ENCODE assay signal across 8 cellular contexts in the genomic region with DNA sequence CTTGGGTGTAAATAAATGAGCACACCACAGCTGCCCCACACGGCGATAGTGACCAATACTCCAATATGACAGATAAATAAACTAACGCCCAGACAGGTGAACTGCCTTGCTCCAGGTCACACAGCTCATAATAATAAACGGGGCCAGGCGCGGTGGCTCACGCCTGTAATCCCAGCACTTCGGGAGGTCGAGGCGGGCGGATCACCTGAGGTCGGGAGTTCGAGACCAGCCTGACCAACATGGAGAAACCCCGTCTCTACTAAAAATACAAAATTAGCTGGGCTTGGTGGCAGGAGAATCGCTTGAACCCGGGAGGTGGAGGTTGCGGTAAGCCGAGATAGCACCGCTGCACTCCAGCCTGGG. TPM values are rescaled to one million over a fixed set of nuclear protein-coding genes. Genes with fewer than 3 reads are reported as not detected.
DNase-seq lines count a peak whose midpoint lies in the region; ATAC-seq and TF ChIP-seq lines count a peak whose summit lies in the region.
"Not testable (repeated sequence)": the region's sequence is repeated elsewhere in the genome, so short reads cannot be mapped to it uniquely, and the experiment has no call there.

No MANE protein-coding gene starts in this region.

- not testable (repeated sequence) for H2AFZ ChIP-seq in GM23338

- in situ Hi-C loops in transverse colon (cut with MboI; ENCODE audit: low pct_ligation_motif_present in 1 of 4, low pct_unique_long_range_greater_than_20kb in 1 of 4, low sequenced_read_pairs in 3 of 4): not testable (repeated sequence)

- not testable (repeated sequence) for H3K9me2 ChIP-seq in GM23338 (ENCODE audit: insufficient read depth)

- not testable (repeated sequence) for H4K20me1 ChIP-seq in GM23338 (replicated peaks; ENCODE audit: insufficient read depth)

- CTCF ChIA-PET in activated naive CD4-positive, alpha-beta T cell treated with anti-CD3 and anti-CD28 coated beads for 36 hours (lab: Charles Lee): interaction anchor here (0.5 to 7.3 kb wide), 9 partner anchors 8 to 65 kb away, joined by 3 to 106 read pairs (median 3); no protein-coding TSS in a partner anchor

- not testable (repeated sequence) for H3K36me3 ChIP-seq in GM23338 (ENCODE audit: insufficient read depth); transverse colon

- not testable (repeated sequence) for H3K36me3 Mint-ChIP-seq in GM23338 (ENCODE audit: low read depth); T-helper 1 cell treated with Interleukin-12 subunit alpha and Interleukin-12 subunit beta and Interleukin-4 antibody, amounts not matched to agents 30 μg/mL and 1 μg/mL, for 36 hours (ENCODE audit: low read depth); activated naive CD4-positive, alpha-beta T cell treated with anti-CD3 and anti-CD28 coated beads for 36 hours (ENCODE audit: low read depth); central memory CD8-positive, alpha-beta T cell (ENCODE audit: insufficient read depth); mesothelial cell of epicardium

- not testable (repeated sequence) for H3K9me3 Mint-ChIP-seq in GM23338; T-helper 1 cell treated with Interleukin-12 subunit alpha and Interleukin-12 subunit beta and Interleukin-4 antibody, amounts not matched to agents 30 μg/mL and 1 μg/mL, for 36 hours; activated naive CD4-positive, alpha-beta T cell treated with anti-CD3 and anti-CD28 coated beads for 36 hours; central memory CD8-positive, alpha-beta T cell; mesothelial cell of epicardium

- H3K27me3 Mint-ChIP-seq in GM23338 (ENCODE audit: insufficient read depth, low read depth, poor library complexity): peaks cover 57% of the 10 kb centered on the region
- peaks cover 42% of the 10 kb centered on the region for H3K27me3 Mint-ChIP-seq in T-helper 1 cell treated with Interleukin-12 subunit alpha and Interleukin-12 subunit beta and Interleukin-4 antibody, amounts not matched to agents 30 μg/mL and 1 μg/mL, for 36 hours (ENCODE audit: low read depth)
- H3K27me3 Mint-ChIP-seq in activated naive CD4-positive, alpha-beta T cell treated with anti-CD3 and anti-CD28 coated beads for 36 hours (ENCODE audit: low read depth): peaks cover 17% of the 10 kb centered on the region
- not testable (repeated sequence) for H3K27me3 Mint-ChIP-seq in central memory CD8-positive, alpha-beta T cell
- H3K27me3 Mint-ChIP-seq in mesothelial cell of epicardium (ENCODE audit: low read depth): peaks cover 34% of the 10 kb centered on the region

- H3K4me2 ChIP-seq in GM23338: 0 out of 2 replicates have a peak overlapping the region, but pooled peaks have one; percentile 2

- ATAC-seq in GM23338; central memory CD8-positive, alpha-beta T cell (replicated peaks; ENCODE audit: extremely low read depth, poor library complexity, severe bottlenecking): not testable (repeated sequence)

- not testable (repeated sequence) for H3K27ac Mint-ChIP-seq in GM23338; T-helper 1 cell treated with Interleukin-12 subunit alpha and Interleukin-12 subunit beta and Interleukin-4 antibody, amounts not matched to agents 30 μg/mL and 1 μg/mL, for 36 hours; activated naive CD4-positive, alpha-beta T cell treated with anti-CD3 and anti-CD28 coated beads for 36 hours
- H3K27ac Mint-ChIP-seq in central memory CD8-positive, alpha-beta T cell (ENCODE audit: low read depth): peak overlapping the region; percentile 38
- H3K27ac Mint-ChIP-seq in mesothelial cell of epicardium: peak overlapping the region; percentile 47

- H3K27ac ChIP-seq in GM23338 (ENCODE audit: low read depth): not testable (repeated sequence)
- H3K27ac ChIP-seq in transverse colon: peak overlapping the region; percentile 24 to 95 (median 86)

- WGBS in transverse colon (ENCODE audit: low coverage in 1 of 2), 2 donors: 57 to 60% methylated on average over 8 to 19 of the region's 19 CpGs

- H3K4me3 Mint-ChIP-seq in GM23338: peak overlapping the region; percentile 58
- H3K4me3 Mint-ChIP-seq in T-helper 1 cell treated with Interleukin-12 subunit alpha and Interleukin-12 subunit beta and Interleukin-4 antibody, amounts not matched to agents 30 μg/mL and 1 μg/mL, for 36 hours: peak overlapping the region; percentile 53
- peak overlapping the region; percentile 33 for H3K4me3 Mint-ChIP-seq in activated naive CD4-positive, alpha-beta T cell treated with anti-CD3 and anti-CD28 coated beads for 36 hours
- peak overlapping the region; percentile 72 for H3K4me3 Mint-ChIP-seq in central memory CD8-positive, alpha-beta T cell
- peak overlapping the region; percentile 55 for H3K4me3 Mint-ChIP-seq in mesothelial cell of epicardium

- H3K9me3 ChIP-seq in transverse colon: not testable (repeated sequence)

- not testable (repeated sequence) for DNase-seq in GM23338 (ENCODE audit: low spot score); activated naive CD4-positive, alpha-beta T cell treated with anti-CD3 and anti-CD28 coated beads for 36 hours; central memory CD8-positive, alpha-beta T cell (ENCODE audit: low spot score in 2 of 2); mesothelial cell of epicardium (ENCODE audit: low spot score in 2 of 2, unreplicated experiment in 2 of 2); skeletal muscle cell (ENCODE audit: low read depth); transverse colon
- peak; percentile 46 for DNase-seq in cardiac septum (ENCODE audit: low spot score)

- H3K4me3 ChIP-seq in GM23338: not testable (repeated sequence)
- H3K4me3 ChIP-seq in skeletal muscle cell (ENCODE audit: low read depth, low read length) (peak overlapping the region; percentile 84), transverse colon (peak overlapping the region in 1 of 4 donors; percentile 55)

- H3K27me3 ChIP-seq in GM23338 (ENCODE audit: insufficient read depth) (peaks cover 55% of the 10 kb centered on the region), transverse colon (peaks cover 30% of the 10 kb centered on the region)

- TF ChIP-seq EP300 in transverse colon (IDR thresholded peaks at IDR 0.05; ENCODE audit: low read depth): not testable (repeated sequence)

- not testable (repeated sequence) for H3F3A ChIP-seq in GM23338 (replicated peaks; ENCODE audit: low read depth)

- not testable (repeated sequence) for TF ChIP-seq CTCF in GM23338 (conservative IDR thresholded peaks at IDR 0.05; ENCODE audit: low read depth in 2 of 2); mesothelial cell of epicardium (IDR thresholded peaks at IDR 0.05; ENCODE audit: unreplicated experiment); transverse colon (IDR thresholded peaks at IDR 0.05)

- peaks cover 58% of the 10 kb centered on the region for H3K4me1 Mint-ChIP-seq in GM23338
- peaks cover 22% of the 10 kb centered on the region for H3K4me1 Mint-ChIP-seq in T-helper 1 cell treated with Interleukin-12 subunit alpha and Interleukin-12 subunit beta and Interleukin-4 antibody, amounts not matched to agents 30 μg/mL and 1 μg/mL, for 36 hours (ENCODE audit: low read depth)
- H3K4me1 Mint-ChIP-seq in activated naive CD4-positive, alpha-beta T cell treated with anti-CD3 and anti-CD28 coated beads for 36 hours (ENCODE audit: low read depth): peaks cover 20% of the 10 kb centered on the region
- peaks cover 31% of the 10 kb centered on the region for H3K4me1 Mint-ChIP-seq in central memory CD8-positive, alpha-beta T cell
- peaks cover 72% of the 10 kb centered on the region for H3K4me1 Mint-ChIP-seq in mesothelial cell of epicardium

- peaks cover 53% of the 10 kb centered on the region for H3K4me1 ChIP-seq in GM23338 (ENCODE audit: insufficient read depth)
- peaks cover 5 to 43% (median 32%) of the 10 kb centered on the region in 4 donors for H3K4me1 ChIP-seq in transverse colon

- H3K79me2 ChIP-seq in GM23338 (replicated peaks; ENCODE audit: insufficient read depth): not testable (repeated sequence)

- intact Hi-C loops in activated naive CD4-positive, alpha-beta T cell treated with anti-CD3 and anti-CD28 coated beads for 36 hours (cut with micrococcal nuclease): loop anchor here (1.0 kb wide), 1 partner anchor 16 kb away; no protein-coding TSS in a partner anchor
- intact Hi-C loops in cardiac septum (cut with DNase I): loop anchor here (5.0 kb wide), 1 partner anchor 39 kb away; the partner anchor contains the start of gene ARCN1
- intact Hi-C loops in transverse colon (cut with DNase I; ENCODE audit: low total_unique reads): not testable (repeated sequence)

- TF ChIP-seq POLR2A in transverse colon (IDR thresholded peaks at IDR 0.05): not testable (repeated sequence)

RNA-seq across cellular contexts. Expression of gene PHLDB1, which starts 4.0 kb away (rescaled TPM):
- total RNA-seq in GM23338 (2014; rRNA removed; shearing (Covaris generic)): 85.2 and 93.9 TPM in 2 replicates
- 45.3 and 46.0 TPM in 2 replicates for polyA plus RNA-seq in GM23338 (2016; fragmentation: Nextera tagmentation; extraction: Ambion mirVana)
- 1 to 10 TPM; 2.0 TPM for total RNA-seq in activated naive CD4-positive, alpha-beta T cell treated with anti-CD3 and anti-CD28 coated beads for 36 hours
- total RNA-seq in cardiac septum (155 TPM), mesothelial cell of epicardium (138 to 148 TPM (median 139 TPM) in 3 replicates), transverse colon (100 to 1,000 TPM in 2 of 4 donors, 10 to 100 TPM in 2; 92.6 to 276 (median 161) TPM)

RNA-seq across cellular contexts. Expression of gene ARCN1, which starts 39.2 kb away (rescaled TPM):
- total RNA-seq in GM23338 (2014; rRNA removed; shearing (Covaris generic)): 106 and 109 TPM in 2 replicates
- polyA plus RNA-seq in GM23338 (2016; fragmentation: Nextera tagmentation; extraction: Ambion mirVana): 79.9 and 83.3 TPM in 2 replicates
- total RNA-seq in activated naive CD4-positive, alpha-beta T cell treated with anti-CD3 and anti-CD28 coated beads for 36 hours: 100 to 1,000 TPM; 159 to 174 TPM
- 118 TPM for total RNA-seq in cardiac septum
- 139 to 144 TPM (median 140 TPM) in 3 replicates for total RNA-seq in mesothelial cell of epicardium
- 10 to 100 TPM; 27.9 to 80.3 (median 61.0) TPM for total RNA-seq in transverse colon

RNA-seq across cellular contexts. Expression of gene IFT46, which starts 45.7 kb away (rescaled TPM):
- 11.1 and 12.8 TPM in 2 replicates for total RNA-seq in GM23338 (2014; rRNA removed; shearing (Covaris generic))
- polyA plus RNA-seq in GM23338 (2016; fragmentation: Nextera tagmentation; extraction: Ambion mirVana): 4.3 and 4.6 TPM in 2 replicates
- 10 to 100 TPM; 18.1 to 20.0 TPM for total RNA-seq in activated naive CD4-positive, alpha-beta T cell treated with anti-CD3 and anti-CD28 coated beads for 36 hours
- total RNA-seq in cardiac septum: 24.0 TPM
- 22.3 to 24.1 TPM (median 23.7 TPM) in 3 replicates for total RNA-seq in mesothelial cell of epicardium
- total RNA-seq in transverse colon: 10 to 100 TPM in 3 of 4 donors, 1 to 10 TPM in 1; 4.8 to 20.2 (median 14.8) TPM

Comparison
In these comparisons a context has a peak if more than half of its experiments do, and no peak if none do; other contexts are left out.
1. RNA of gene PHLDB1, which starts 4.0 kb away (total RNA-seq): 92.6 to 276 TPM in transverse colon, 155 TPM in cardiac septum (single experiment), 138 to 148 TPM in mesothelial cell of epicardium and 85.2 to 93.9 TPM in GM23338; 2.0 TPM in activated naive CD4-positive, alpha-beta T cell treated with anti-CD3 and anti-CD28 coated beads for 36 hours; every median in the first group is over 10 times any median in the second.
2. Peak in every context shown above with its lines, with median percentiles within 50 percentile points of each other: H3K4me3 Mint-ChIP-seq.